8 cellular contexts compared by ENCODE assay signal in genomic region chr11:93895106-93895862, GRCh38. TPM values are rescaled to one million over a fixed set of nuclear protein-coding genes. Genes with fewer than 3 reads are reported as not detected.
DNase-seq lines count a peak whose midpoint lies in the region; ATAC-seq and TF ChIP-seq lines count a peak whose summit lies in the region.

No MANE protein-coding gene starts in this region.

- no peak overlapping the region for H3K27ac Mint-ChIP-seq in Calu3 (ENCODE audit: unreplicated experiment)
- H3K27ac Mint-ChIP-seq in WTC11 = no peak overlapping the region

- POLR2A ChIA-PET in WTC11 (lab: Charles Lee) = interaction anchor here (0.6 kb wide), 2 partner anchors 337 to 598 kb away, joined by 3 read pairs; no protein-coding TSS in a partner anchor

- CTCF ChIA-PET in Calu3 (lab: Charles Lee) = interaction anchor here (0.6 to 1.7 kb wide), 14 partner anchors 9 to 621 kb away, joined by 3 to 16 read pairs (median 4); partner anchors contain the start of genes ANKRD49, MRE11 and PANX1
- CTCF ChIA-PET in WTC11 (lab: Charles Lee) = interaction anchor here (0.6 to 2.2 kb wide), 95 partner anchors 8 to 846 kb away, joined by 3 to 37 read pairs (median 5); partner anchors contain the start of genes ANKRD49, C11orf54, C11orf97 and GPR83

- peaks cover 0 to 8% (median 0%) of the 10 kb centered on the region in 9 donors for H3K27me3 ChIP-seq in heart left ventricle

- BruUV-seq in Calu3 (replicated peaks; lab: Mats Ljungman, UMichigan) = no TSS peak

- no peaks in the 10 kb centered on the region for H3K36me3 ChIP-seq in heart left ventricle

- TF ChIP-seq CTCF in Calu3 (IDR thresholded peaks at IDR 0.05; ENCODE audit: unreplicated experiment) = no peak
- TF ChIP-seq CTCF in WTC11 (IDR thresholded peaks at IDR 0.05) = no peak; the same call in 1 of the 2 replicates
- TF ChIP-seq CTCF in heart left ventricle (IDR thresholded peaks at IDR 0.05) = peak; percentile 45 to 80 (median 63)

- no peak overlapping the region for H3K27ac ChIP-seq in heart left ventricle

- no peaks in the 10 kb centered on the region for H3K9me3 ChIP-seq in heart left ventricle

- H3K36me3 Mint-ChIP-seq in Calu3 (ENCODE audit: insufficient read depth, unreplicated experiment) (no peaks in the 10 kb centered on the region), WTC11 (peaks cover 10% of the 10 kb centered on the region)

- intact Hi-C loops in Calu3 (cut with micrococcal nuclease; ENCODE audit: unreplicated experiment) (loop anchor here (1.0 to 2.0 kb wide), 2 partner anchors 522 to 609 kb away; no protein-coding TSS in a partner anchor), heart left ventricle (cut with DNase I) (loop anchor here (2.0 to 10.0 kb wide), 11 partner anchors 520 to 710 kb away; partner anchors contain the start of genes ANKRD49 (in 1 of the 10) and MRE11 (in 1 of the 10))

- ATAC-seq in GM19397 (IDR thresholded peaks at IDR 0.05; ENCODE audit: unreplicated experiment) (peak; percentile 48), WTC11 (peak; percentile 96), heart left ventricle (peak in 3 of 4 donors; percentile 46 to 72 (median 66)), HG02840 (IDR thresholded peaks at IDR 0.05; ENCODE audit: low FRiP score, unreplicated experiment) (no peak)

- no peaks in the 10 kb centered on the region for H3K4me1 ChIP-seq in heart left ventricle

- DNase-seq in Calu3 = peak; percentile 32
- peak; percentile 35 for DNase-seq in NCI-H1417 treated with DMSO at 0.1 percent for 48 hours (lab: John Stamatoyannopoulos, UW)
- peak; percentile 20 for DNase-seq in WTC11 (ENCODE audit: low spot score)
- DNase-seq in heart left ventricle = peak in 1 of 5 donors; percentile 16
- DNase-seq in retina = peak; percentile 22
- no peak for DNase-seq in stimulated activated CD4-positive, alpha-beta T cell treated with anti-CD3 and anti-CD28 coated beads, Interleukin-1b, Interleukin-23, amount 100 ng/mL, for 48 hours

- no peak overlapping the region for H3K4me3 ChIP-seq in heart left ventricle

- H3K4me1 Mint-ChIP-seq in Calu3 (ENCODE audit: low read depth, unreplicated experiment) (no peaks in the 10 kb centered on the region), WTC11 (no peaks in the 10 kb centered on the region)

- WGBS in heart left ventricle, 4 donors = 42 to 52% (median 44%) methylated on average over 5 of the region's 5 CpGs

- TF ChIP-seq POLR2A in heart left ventricle (IDR thresholded peaks at IDR 0.05) = no peak

- peaks cover 37% of the 10 kb centered on the region for H3K27me3 Mint-ChIP-seq in Calu3 (ENCODE audit: unreplicated experiment)
- peaks cover 10% of the 10 kb centered on the region for H3K27me3 Mint-ChIP-seq in WTC11 (ENCODE audit: low read depth)

- no peak overlapping the region for H3K4me3 Mint-ChIP-seq in Calu3 (ENCODE audit: low read depth, unreplicated experiment)
- no peak overlapping the region for H3K4me3 Mint-ChIP-seq in WTC11

- H3K9me3 Mint-ChIP-seq in Calu3 (ENCODE audit: low read depth, unreplicated experiment) (no peaks in the 10 kb centered on the region), WTC11 (peaks cover 29% of the 10 kb centered on the region)

TF ChIP-seq in WTC11, 78 proteins besides CTCF, POLR2A, EP300 and RAD21:
- TF ChIP-seq ATF3 (CRISPR knock-in tag; conservative IDR thresholded peaks at IDR 0.05) (no peak), ZNF263 (CRISPR knock-in tag; IDR thresholded peaks at IDR 0.05; ENCODE audit: low read depth) (no peak), JUN (CRISPR knock-in tag; IDR thresholded peaks at IDR 0.05) (no peak), MYBL2 (CRISPR knock-in tag; IDR thresholded peaks at IDR 0.05) (no peak), NR1H2 (CRISPR knock-in tag; IDR thresholded peaks at IDR 0.05) (no peak), NFYB (CRISPR knock-in tag; conservative IDR thresholded peaks at IDR 0.05; ENCODE audit: low read depth) (no peak), ATF2 (CRISPR knock-in tag; IDR thresholded peaks at IDR 0.05; ENCODE audit: borderline replicate concordance, low read depth) (no peak), E2F5 (CRISPR knock-in tag; IDR thresholded peaks at IDR 0.05) (no peak), ZNF396 (CRISPR knock-in tag; IDR thresholded peaks at IDR 0.05; ENCODE audit: borderline replicate concordance) (no peak), RORB (CRISPR knock-in tag; IDR thresholded peaks at IDR 0.05) (no peak), CREB1 (CRISPR knock-in tag; IDR thresholded peaks at IDR 0.05) (no peak), GABPB1 (CRISPR knock-in tag; IDR thresholded peaks at IDR 0.05) (no peak)

RNA-seq across cellular contexts. Expression of gene VSTM5, which starts 44.9 kb away (rescaled TPM):
- total RNA-seq in Calu3 (2022) (0.71 and 0.76 TPM in 2 replicates), WTC11 (2021) (0.27 to 0.35 TPM (median 0.32 TPM) in 3 replicates), heart left ventricle (under 1 TPM in 2 of 9 donors, not detected in 7; 0.10 to 0.16 TPM)
- polyA plus RNA-seq in heart left ventricle = under 1 TPM; 0.04 to 0.07 TPM

Comparison
In these comparisons a context has a peak if more than half of its experiments do, and no peak if none do; other contexts are left out.
1. CTCF ChIP-seq: peak in heart left ventricle (12 of 12); none in Calu3 (single experiment) and WTC11 (single experiment).